12 cellular contexts compared by ENCODE assay signal in genomic region chr10:59829601-59830000, GRCh38.
DNase-seq lines count a peak whose midpoint lies in the region; ATAC-seq, FAIRE-seq and TF ChIP-seq lines count a peak whose summit lies in the region.
"Had no signal": no experiment of that assay in that cellular context is flagged by ENCODE, and none has a peak within 500 bp of the region (broad histone marks: within the 10 kb centered on the region; RNA-seq: fewer than 3 reads in every experiment).

No MANE protein-coding gene starts in this region.

- no peak for TF ChIP-seq POLR2A in GM12892 (IDR thresholded peaks at IDR 0.05; ENCODE audit: low read depth, low read length)

- DNase-seq in GM12892 (ENCODE audit: insufficient read length) (no peak), SHP77 (lab: John Stamatoyannopoulos, UW) (no peak), iPS-NIHi11 (ENCODE audit: low spot score) (no peak), RKO (ENCODE audit: low spot score) (no peak), HUDEP-2 (lab: John Stamatoyannopoulos, UW; ENCODE audit: unreplicated experiment in 76 of 76) (no peak)
- DNase-seq: activated T-cell treated with anti-CD3 and anti-CD28 coated beads, Interleukin-2, amount 50 U/mL, for 4 hours; left ventricle myocardium inferior; NCI-H2227 treated with DMSO at 0.1 percent for 48 hours had no signal

- FAIRE-seq in GM12892 (lab: Jason Lieb, UNC): peak; percentile 67
- FAIRE-seq: urothelium cell line had no signal

- ATAC-seq in GM18909 (IDR thresholded peaks at IDR 0.05; ENCODE audit: poor library complexity, unreplicated experiment): peak; percentile 79
- ATAC-seq in HG02588 (IDR thresholded peaks at IDR 0.05; ENCODE audit: unreplicated experiment): peak; percentile 62
- peak; percentile 71 for ATAC-seq in HG03378 (IDR thresholded peaks at IDR 0.05; ENCODE audit: unreplicated experiment)
